In genomic region chr22:37518509-37519267, GRCh38 we compare ENCODE assay signal across 9 cellular contexts. TPM values are rescaled to one million over a fixed set of nuclear protein-coding genes. Genes with fewer than 3 reads are reported as not detected.
DNase-seq lines count a peak whose midpoint lies in the region; ATAC-seq and TF ChIP-seq lines count a peak whose summit lies in the region.
"Had no signal": no experiment of that assay in that cellular context is flagged by ENCODE, and none has a peak within 500 bp of the region (broad histone marks: within the 10 kb centered on the region; RNA-seq: fewer than 3 reads in every experiment).

No MANE protein-coding gene starts in this region.

- peaks cover 11% of the 10 kb centered on the region for H3K4me1 ChIP-seq in stomach smooth muscle (ENCODE audit: control insufficient read depth, insufficient read depth, low read length)

- no peak for TF ChIP-seq CTCF in kidney epithelial cell (IDR thresholded peaks at IDR 0.05; ENCODE audit: insufficient read depth, low read length, poor library complexity, severe bottlenecking)

- no peaks in the 10 kb centered on the region for H3K9me3 ChIP-seq in stomach smooth muscle (ENCODE audit: control insufficient read depth in 2 of 2, low read length in 2 of 2)
- H3K9me3 ChIP-seq: neutrophil had no signal

- no peak overlapping the region for H3K27ac ChIP-seq in stomach smooth muscle (ENCODE audit: low read length)
- H3K27ac ChIP-seq: neutrophil had no signal

- peaks cover 2% of the 10 kb centered on the region for H3K36me3 ChIP-seq in kidney epithelial cell (ENCODE audit: control insufficient read depth, insufficient read depth, low read length)
- H3K36me3 ChIP-seq in stomach smooth muscle (ENCODE audit: control insufficient read depth in 2 of 2, insufficient read depth in 2 of 2, low read length in 2 of 2) = no peaks in the 10 kb centered on the region
- H3K36me3 ChIP-seq: neutrophil had no signal

- H3K9ac ChIP-seq in stomach smooth muscle (ENCODE audit: low read length in 2 of 2) = no peak overlapping the region

- DNase-seq in DMS53 (lab: John Stamatoyannopoulos, UW) = peak; percentile 38
- no peak for DNase-seq in DMS53 treated with DMSO at 0.1 percent for 48 hours (lab: John Stamatoyannopoulos, UW; ENCODE audit: unreplicated experiment)
- peak; percentile 53 for DNase-seq in astrocyte of the hippocampus (ENCODE audit: low read depth, low spot score)
- DNase-seq in kidney epithelial cell (ENCODE audit: low read depth) = no peak
- DNase-seq in SIG-M5 treated with dmso at 0.1 percent for 504 hours (lab: John Stamatoyannopoulos, UW; ENCODE audit: unreplicated experiment) = no peak

- ATAC-seq in GM18870 (IDR thresholded peaks at IDR 0.05; ENCODE audit: unreplicated experiment) (no peak), HG03354 (IDR thresholded peaks at IDR 0.05; ENCODE audit: poor library complexity, severe bottlenecking, unreplicated experiment) (no peak)

- H3K27me3 ChIP-seq in kidney epithelial cell (ENCODE audit: control insufficient read depth, insufficient read depth, low read length) (no peaks in the 10 kb centered on the region), stomach smooth muscle (ENCODE audit: control insufficient read depth in 1 of 2, insufficient read depth in 2 of 2, low read length in 2 of 2) (peaks cover 29 to 37% of the 10 kb centered on the region in 2 donors)

- H3K4me3 ChIP-seq in kidney epithelial cell (ENCODE audit: low read depth, low read length) (peak overlapping the region; percentile 88), stomach smooth muscle (ENCODE audit: low read length in 2 of 2) (peak overlapping the region; percentile 35 to 62)

RNA-seq across cellular contexts. Expression of gene CARD10, which starts 0.5 kb away (rescaled TPM):
- total RNA-seq in kidney epithelial cell = 64.0 and 71.3 TPM in 2 replicates

RNA-seq across cellular contexts. Expression of gene MFNG, which starts 32.5 kb away (rescaled TPM):
- total RNA-seq in kidney epithelial cell = 0.54 and 1.2 TPM in 2 replicates

RNA-seq across cellular contexts. Expression of gene CDC42EP1, which starts 41.6 kb away (rescaled TPM):
- total RNA-seq in kidney epithelial cell = 98.1 and 150 TPM in 2 replicates

Comparison
In these comparisons a context has a peak if more than half of its experiments do, and no peak if none do; other contexts are left out.
1. DNase-seq: peak in DMS53 (single experiment) and astrocyte of the hippocampus (single experiment); none in DMS53 treated with DMSO at 0.1 percent for 48 hours (single experiment), kidney epithelial cell (single experiment) and SIG-M5 treated with dmso at 0.1 percent for 504 hours (single experiment).